In genomic region chr21:45845063-45845789, GRCh38 we compare ENCODE assay signal across 1 cellular context.
TF ChIP-seq lines count a peak whose summit lies in the region.

No MANE protein-coding gene starts in this region.

TF ChIP-seq in HepG2, 621 proteins besides CTCF, POLR2A, EP300 and RAD21:
- TF ChIP-seq, protein P1, sequence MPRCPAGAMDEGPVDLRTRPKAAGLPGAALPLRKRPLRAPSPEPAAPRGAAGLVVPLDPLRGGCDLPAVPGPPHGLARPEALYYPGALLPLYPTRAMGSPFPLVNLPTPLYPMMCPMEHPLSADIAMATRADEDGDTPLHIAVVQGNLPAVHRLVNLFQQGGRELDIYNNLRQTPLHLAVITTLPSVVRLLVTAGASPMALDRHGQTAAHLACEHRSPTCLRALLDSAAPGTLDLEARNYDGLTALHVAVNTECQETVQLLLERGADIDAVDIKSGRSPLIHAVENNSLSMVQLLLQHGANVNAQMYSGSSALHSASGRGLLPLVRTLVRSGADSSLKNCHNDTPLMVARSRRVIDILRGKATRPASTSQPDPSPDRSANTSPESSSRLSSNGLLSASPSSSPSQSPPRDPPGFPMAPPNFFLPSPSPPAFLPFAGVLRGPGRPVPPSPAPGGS (CRISPR knock-in tag; IDR thresholded peaks at IDR 0.05): no peak
- TF ChIP-seq, protein P2, sequence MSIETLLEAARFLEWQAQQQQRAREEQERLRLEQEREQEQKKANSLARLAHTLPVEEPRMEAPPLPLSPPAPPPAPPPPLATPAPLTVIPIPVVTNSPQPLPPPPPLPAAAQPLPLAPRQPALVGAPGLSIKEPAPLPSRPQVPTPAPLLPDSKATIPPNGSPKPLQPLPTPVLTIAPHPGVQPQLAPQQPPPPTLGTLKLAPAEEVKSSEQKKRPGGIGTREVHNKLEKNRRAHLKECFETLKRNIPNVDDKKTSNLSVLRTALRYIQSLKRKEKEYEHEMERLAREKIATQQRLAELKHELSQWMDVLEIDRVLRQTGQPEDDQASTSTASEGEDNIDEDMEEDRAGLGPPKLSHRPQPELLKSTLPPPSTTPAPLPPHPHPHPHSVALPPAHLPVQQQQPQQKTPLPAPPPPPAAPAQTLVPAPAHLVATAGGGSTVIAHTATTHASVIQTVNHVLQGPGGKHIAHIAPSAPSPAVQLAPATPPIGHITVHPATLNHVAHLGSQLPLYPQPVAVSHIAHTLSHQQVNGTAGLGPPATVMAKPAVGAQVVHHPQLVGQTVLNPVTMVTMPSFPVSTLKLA (IDR thresholded peaks at IDR 0.05): peak; percentile 89
